17 cellular contexts compared by ENCODE assay signal in the genomic region with DNA sequence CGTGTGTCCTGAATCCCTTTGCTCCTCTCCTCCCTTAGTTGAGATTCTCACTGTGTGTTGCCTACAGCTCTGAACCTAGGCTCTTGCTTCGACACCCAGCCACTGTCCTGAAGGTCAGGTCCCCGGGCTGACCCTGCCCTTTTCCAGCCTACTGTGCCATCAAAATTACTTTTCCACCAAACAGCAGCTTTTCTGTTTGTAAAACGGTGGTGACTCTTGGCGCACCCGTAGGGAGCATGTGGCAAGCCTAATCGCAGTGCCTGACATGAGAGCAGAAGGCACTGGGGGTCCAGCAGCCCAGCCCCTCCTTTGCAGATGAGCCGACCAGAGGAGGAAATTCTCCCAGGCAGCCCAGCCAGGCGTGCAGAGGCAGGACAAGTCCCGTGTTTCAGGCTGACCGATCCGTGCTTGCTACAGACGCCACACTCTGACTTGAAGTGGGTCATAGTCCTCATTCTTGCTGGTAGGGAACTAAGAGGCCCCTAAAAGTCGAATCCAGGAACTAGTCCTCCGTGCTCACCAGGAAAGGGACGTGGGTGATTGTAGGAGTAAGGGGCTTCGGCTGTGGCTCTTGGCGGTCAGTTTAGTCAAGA.
"Had no signal": no experiment of that assay in that cellular context is flagged by ENCODE, and none has a peak within 500 bp of the region (broad histone marks: within the 10 kb centered on the region; RNA-seq: fewer than 3 reads in every experiment).

No MANE protein-coding gene starts in this region.

- H3K36me3 Mint-ChIP-seq: activated naive CD4-positive, alpha-beta T cell treated with anti-CD3 and anti-CD28 coated beads, Interleukin-2, amount 50 U/mL, for 24 hours had no signal

- H3K4me3 ChIP-seq: lung, prostate gland had no signal

- H3K9me3 ChIP-seq: prostate gland, SK-N-SH had no signal

- H3K36me3 ChIP-seq: brain microvascular endothelial cell, prostate gland had no signal

- H3K27me3 ChIP-seq: brain microvascular endothelial cell, foreskin keratinocyte had no signal

- H3K27ac Mint-ChIP-seq: activated CD8-positive, alpha-beta memory T cell treated with anti-CD3 and anti-CD28 coated beads, Interleukin-2, amount 10 ng/mL, durations not matched to agents 7 days and 5 days; activated naive CD4-positive, alpha-beta T cell treated with anti-CD3 and anti-CD28 coated beads, Interleukin-2, amount 50 U/mL, for 24 hours; activated T-cell treated with anti-CD3 and anti-CD28 coated beads, Interleukin-2, amount 50 U/mL, for 24 hours; stimulated activated naive CD8-positive, alpha-beta T cell treated with anti-CD3 and anti-CD28 coated beads, Interleukin-15, Interleukin-2, amounts not matched to agents 100 ng/mL and 50 ng/mL, for 24 hours had no signal

- FAIRE-seq: endothelial cell of umbilical vein, keratinocyte had no signal

- DNase-seq: activated CD4-positive, alpha-beta T cell treated with anti-CD3 and anti-CD28 coated beads, Interleukin-2, amount 50 U/mL, for 48 hours; activated CD4-positive, CD25-positive, alpha-beta regulatory T cell treated with anti-CD3 and anti-CD28 coated beads, Interleukin-2, amount 50 U/mL, for 72 hours; activated CD8-positive, alpha-beta memory T cell treated with anti-CD3 and anti-CD28 coated beads, Interleukin-2, amount 10 ng/mL, durations not matched to agents 7 days and 5 days; activated effector memory CD4-positive, alpha-beta T cell treated with Interleukin-2 at 50 U/mL for 16 hours; activated T-cell treated with anti-CD3 and anti-CD28 coated beads, Interleukin-2, amount 50 U/mL, for 24 hours; brain microvascular endothelial cell; foreskin keratinocyte; naive thymus-derived CD4-positive, alpha-beta T cell; occipital lobe; SK-N-SH; stimulated activated CD4-positive, alpha-beta T cell treated with anti-CD3 and anti-CD28 coated beads, Interleukin-2, amount 100 ng/mL, for 48 hours had no signal

- H3K9me3 Mint-ChIP-seq: activated naive CD4-positive, alpha-beta T cell treated with anti-CD3 and anti-CD28 coated beads, Interleukin-2, amount 50 U/mL, for 24 hours; activated T-cell treated with anti-CD3 and anti-CD28 coated beads, Interleukin-2, amount 50 U/mL, for 24 hours; naive thymus-derived CD4-positive, alpha-beta T cell; stimulated activated naive CD8-positive, alpha-beta T cell treated with anti-CD3 and anti-CD28 coated beads, Interleukin-15, Interleukin-2, amounts not matched to agents 100 ng/mL and 50 ng/mL, for 24 hours had no signal

- H3K4me2 ChIP-seq: SK-N-SH had no signal

- H3K4me1 ChIP-seq: foreskin keratinocyte had no signal

- H3K27me3 Mint-ChIP-seq: activated CD8-positive, alpha-beta memory T cell treated with anti-CD3 and anti-CD28 coated beads, Interleukin-2, amount 10 ng/mL, durations not matched to agents 7 days and 5 days; activated naive CD4-positive, alpha-beta T cell treated with anti-CD3 and anti-CD28 coated beads, Interleukin-2, amount 50 U/mL, for 24 hours; activated T-cell treated with anti-CD3 and anti-CD28 coated beads, Interleukin-2, amount 50 U/mL, for 24 hours; naive thymus-derived CD4-positive, alpha-beta T cell; stimulated activated naive CD8-positive, alpha-beta T cell treated with anti-CD3 and anti-CD28 coated beads, Interleukin-15, Interleukin-2, amounts not matched to agents 100 ng/mL and 50 ng/mL, for 24 hours had no signal

- H3K9ac ChIP-seq: SK-N-SH had no signal

- H3K27ac ChIP-seq: brain microvascular endothelial cell, foreskin keratinocyte, prostate gland had no signal

- ATAC-seq: activated CD8-positive, alpha-beta memory T cell treated with anti-CD3 and anti-CD28 coated beads, Interleukin-2, amount 10 ng/mL, durations not matched to agents 7 days and 5 days; naive thymus-derived CD4-positive, alpha-beta T cell had no signal

- H3K4me3 Mint-ChIP-seq: activated CD8-positive, alpha-beta memory T cell treated with anti-CD3 and anti-CD28 coated beads, Interleukin-2, amount 10 ng/mL, durations not matched to agents 7 days and 5 days; activated naive CD4-positive, alpha-beta T cell treated with anti-CD3 and anti-CD28 coated beads, Interleukin-2, amount 50 U/mL, for 24 hours; activated T-cell treated with anti-CD3 and anti-CD28 coated beads, Interleukin-2, amount 50 U/mL, for 24 hours; naive thymus-derived CD4-positive, alpha-beta T cell; stimulated activated naive CD8-positive, alpha-beta T cell treated with anti-CD3 and anti-CD28 coated beads, Interleukin-15, Interleukin-2, amounts not matched to agents 100 ng/mL and 50 ng/mL, for 24 hours had no signal
